13 cellular contexts compared by ENCODE assay signal in genomic region chr7:152706465-152706864, GRCh38. TPM values are rescaled to one million over a fixed set of nuclear protein-coding genes. Genes with fewer than 3 reads are reported as not detected.
DNase-seq lines count a peak whose midpoint lies in the region; ATAC-seq and TF ChIP-seq lines count a peak whose summit lies in the region.
"Had no signal": no experiment of that assay in that cellular context is flagged by ENCODE, and none has a peak within 500 bp of the region (broad histone marks: within the 10 kb centered on the region; RNA-seq: fewer than 3 reads in every experiment).

No MANE protein-coding gene starts in this region.

- H4K20me1 ChIP-seq in MM.1S (ENCODE audit: insufficient read depth, low read length) = no peaks in the 10 kb centered on the region

- no peak for TF ChIP-seq POLR2A in body of pancreas (IDR thresholded peaks at IDR 0.05)

- no peak for TF ChIP-seq RAD21 in liver (IDR thresholded peaks at IDR 0.05)

- H3K27ac ChIP-seq in MM.1S (ENCODE audit: low read length) (no peak overlapping the region), liver (ENCODE audit: low read depth in 1 of 2, low read length in 2 of 2) (no peak overlapping the region), body of pancreas (no peak overlapping the region)
- H3K27ac ChIP-seq: HL-60, SJSA1, tibial artery had no signal

- WGBS in liver = 44% methylated on average over 6 of the region's 6 CpGs
- 42 to 51% methylated on average over 6 of the region's 6 CpGs for WGBS in body of pancreas, 2 donors

- H3K27me3 ChIP-seq in BE2C (no peaks in the 10 kb centered on the region), MM.1S (replicated peaks; ENCODE audit: insufficient read depth, low read length) (no peaks in the 10 kb centered on the region), liver (ENCODE audit: control insufficient read depth in 4 of 4, insufficient read depth in 4 of 4, low read length in 3 of 4) (no peaks in the 10 kb centered on the region), body of pancreas (no peaks in the 10 kb centered on the region)
- H3K27me3 ChIP-seq: SJSA1 had no signal

- H3K36me3 ChIP-seq in BE2C = no peaks in the 10 kb centered on the region
- no peaks in the 10 kb centered on the region for H3K36me3 ChIP-seq in MM.1S (replicated peaks; ENCODE audit: insufficient read depth, low read length)
- H3K36me3 ChIP-seq in liver (ENCODE audit: control insufficient read depth in 4 of 4, insufficient read depth in 3 of 4, low read depth in 1 of 4, low read length in 3 of 4) = no peaks in the 10 kb centered on the region
- H3K36me3 ChIP-seq in body of pancreas (replicated peaks in 1 of 2; ENCODE audit: insufficient read depth in 1 of 2, low read depth in 2 of 2) = no peaks in the 10 kb centered on the region
- H3K36me3 ChIP-seq: SJSA1, tibial artery had no signal

- no peaks in the 10 kb centered on the region for H3F3A ChIP-seq in MM.1S (ENCODE audit: insufficient read depth, low read length)

- peak overlapping the region; percentile 13 for H2AFZ ChIP-seq in MM.1S (ENCODE audit: low read length)

- H3K4me1 ChIP-seq in BE2C = no peaks in the 10 kb centered on the region; the same call in 1 of the 2 replicates
- no peaks in the 10 kb centered on the region for H3K4me1 ChIP-seq in MM.1S (ENCODE audit: low read length)
- peaks cover 0 to 5% (median 0%) of the 10 kb centered on the region in 4 donors for H3K4me1 ChIP-seq in liver (ENCODE audit: control insufficient read depth in 4 of 4, insufficient read depth in 4 of 4, low read length in 3 of 4)
- no peaks in the 10 kb centered on the region for H3K4me1 ChIP-seq in body of pancreas
- H3K4me1 ChIP-seq: SJSA1, tibial artery had no signal

- TF ChIP-seq CTCF in BE2C (IDR thresholded peaks at IDR 0.05; ENCODE audit: low read depth, low read length) (no peak), MM.1S (IDR thresholded peaks at IDR 0.05; ENCODE audit: low read length) (no peak), liver (IDR thresholded peaks at IDR 0.05; ENCODE audit: low read depth, low read length, missing input control) (no peak), GM13977 (IDR thresholded peaks at IDR 0.05; ENCODE audit: extremely low read depth, insufficient read depth, missing control alignments) (no peak), body of pancreas (IDR thresholded peaks at IDR 0.05) (no peak)

- ATAC-seq in GM21515 (IDR thresholded peaks at IDR 0.05; ENCODE audit: unreplicated experiment) (peak; percentile 51), body of pancreas (no peak)
- ATAC-seq: activated CD4-positive, CD25-positive, alpha-beta regulatory T cell treated with anti-CD3 and anti-CD28 coated beads, Interleukin-2, amount 50 U/mL, for 24 hours had no signal

- H3K9me2 ChIP-seq in MM.1S (replicated peaks; ENCODE audit: insufficient read depth, low read length) = no peaks in the 10 kb centered on the region

- H3K4me3 ChIP-seq in BE2C (ENCODE audit: low read depth, low read length) = 0 out of 2 replicates have a peak overlapping the region, but pooled peaks have one; percentile 1
- H3K4me3 ChIP-seq in MM.1S (ENCODE audit: low read length) = peak overlapping the region; percentile 42
- peak overlapping the region in 2 of 3 donors; percentile 26 to 35 for H3K4me3 ChIP-seq in liver (ENCODE audit: low read depth in 1 of 3, low read length in 3 of 3)
- H3K4me3 ChIP-seq in body of pancreas = no peak overlapping the region
- H3K4me3 ChIP-seq: SJSA1, tibial artery had no signal

- H3K9me3 ChIP-seq in BE2C (no peaks in the 10 kb centered on the region), MM.1S (replicated peaks; ENCODE audit: insufficient read depth, low read length) (no peaks in the 10 kb centered on the region), liver (ENCODE audit: control insufficient read depth in 4 of 4, low read length in 3 of 4) (peaks cover 0 to 11% (median 7%) of the 10 kb centered on the region in 4 donors), body of pancreas (no peaks in the 10 kb centered on the region)
- H3K9me3 ChIP-seq: SJSA1 had no signal

- H3K9ac ChIP-seq in MM.1S (ENCODE audit: low read length) = peak overlapping the region; percentile 10; the same call in 1 of the 2 replicates
- peak overlapping the region in 1 of 2 donors; percentile 60 for H3K9ac ChIP-seq in liver (ENCODE audit: low read depth in 1 of 2, low read length in 2 of 2)

- intact Hi-C loops in body of pancreas (cut with DNase I) = no loop called here

- in situ Hi-C loops in GM13977 (cut with MboI; ENCODE audit: low pct_unique_long_range_greater_than_20kb, low sequenced_read_pairs, unreplicated experiment) = loop anchor here (25.0 kb wide), 1 partner anchor 369 kb away; no protein-coding TSS in a partner anchor

- DNase-seq in BE2C = no peak
- DNase-seq in MM.1S = peak; percentile 48
- no peak for DNase-seq in GM13977 (ENCODE audit: low spot score)
- DNase-seq in NCI-H1694 treated with DMSO at 0.1 percent for 48 hours (lab: John Stamatoyannopoulos, UW) = no peak
- DNase-seq in body of pancreas = no peak
- DNase-seq in stimulated activated CD4-positive, alpha-beta T cell treated with anti-CD3 and anti-CD28 coated beads, Interleukin-4, amount 100 ng/mL, for 1 hour = no peak
- DNase-seq: DMS79 had no signal

- peak overlapping the region; percentile 66 for H3K4me2 ChIP-seq in MM.1S (ENCODE audit: low read depth, low read length)

- H3K79me2 ChIP-seq in MM.1S (ENCODE audit: low read length) = no peaks in the 10 kb centered on the region

TF ChIP-seq in liver, 16 proteins besides CTCF, POLR2A, EP300 and RAD21:
- TF ChIP-seq HNF4A (conservative IDR thresholded peaks at IDR 0.05) (no peak), FOXA2 (IDR thresholded peaks at IDR 0.05) (no peak), HNF4G (IDR thresholded peaks at IDR 0.05) (no peak), TAF1 (conservative IDR thresholded peaks at IDR 0.05) (no peak), SP1 (IDR thresholded peaks at IDR 0.05) (no peak)
- TF ChIP-seq, protein P1, sequence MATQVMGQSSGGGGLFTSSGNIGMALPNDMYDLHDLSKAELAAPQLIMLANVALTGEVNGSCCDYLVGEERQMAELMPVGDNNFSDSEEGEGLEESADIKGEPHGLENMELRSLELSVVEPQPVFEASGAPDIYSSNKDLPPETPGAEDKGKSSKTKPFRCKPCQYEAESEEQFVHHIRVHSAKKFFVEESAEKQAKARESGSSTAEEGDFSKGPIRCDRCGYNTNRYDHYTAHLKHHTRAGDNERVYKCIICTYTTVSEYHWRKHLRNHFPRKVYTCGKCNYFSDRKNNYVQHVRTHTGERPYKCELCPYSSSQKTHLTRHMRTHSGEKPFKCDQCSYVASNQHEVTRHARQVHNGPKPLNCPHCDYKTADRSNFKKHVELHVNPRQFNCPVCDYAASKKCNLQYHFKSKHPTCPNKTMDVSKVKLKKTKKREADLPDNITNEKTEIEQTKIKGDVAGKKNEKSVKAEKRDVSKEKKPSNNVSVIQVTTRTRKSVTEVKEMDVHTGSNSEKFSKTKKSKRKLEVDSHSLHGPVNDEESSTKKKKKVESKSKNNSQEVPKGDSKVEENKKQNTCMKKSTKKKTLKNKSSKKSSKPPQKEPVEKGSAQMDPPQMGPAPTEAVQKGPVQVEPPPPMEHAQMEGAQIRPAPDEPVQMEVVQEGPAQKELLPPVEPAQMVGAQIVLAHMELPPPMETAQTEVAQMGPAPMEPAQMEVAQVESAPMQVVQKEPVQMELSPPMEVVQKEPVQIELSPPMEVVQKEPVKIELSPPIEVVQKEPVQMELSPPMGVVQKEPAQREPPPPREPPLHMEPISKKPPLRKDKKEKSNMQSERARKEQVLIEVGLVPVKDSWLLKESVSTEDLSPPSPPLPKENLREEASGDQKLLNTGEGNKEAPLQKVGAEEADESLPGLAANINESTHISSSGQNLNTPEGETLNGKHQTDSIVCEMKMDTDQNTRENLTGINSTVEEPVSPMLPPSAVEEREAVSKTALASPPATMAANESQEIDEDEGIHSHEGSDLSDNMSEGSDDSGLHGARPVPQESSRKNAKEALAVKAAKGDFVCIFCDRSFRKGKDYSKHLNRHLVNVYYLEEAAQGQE (IDR thresholded peaks at IDR 0.05) = no peak

RNA-seq across cellular contexts. Expression of gene XRCC2, which starts 30.5 kb away (rescaled TPM):
- polyA plus RNA-seq in BE2C (2012; ENCODE audit: insufficient read depth, insufficient read length, low read depth) = 1.1 TPM
- total RNA-seq in liver = 1 to 10 TPM in 1 of 2 donors, under 1 TPM in 1; 0.33 to 6.2 TPM
- polyA plus RNA-seq in liver = under 1 TPM; 0.08 to 0.13 TPM
- 1 to 10 TPM in 1 of 2 donors, under 1 TPM in 1; under 0.01 to 4.6 TPM for total RNA-seq in body of pancreas

RNA-seq across cellular contexts. Expression of gene ACTR3B, which starts 53.1 kb away (rescaled TPM):
- polyA plus RNA-seq in BE2C (2012; ENCODE audit: insufficient read depth, insufficient read length, low read depth) = 27.9 TPM
- 1 to 10 TPM; 3.2 to 8.7 TPM for total RNA-seq in liver
- polyA plus RNA-seq in liver = 1 to 10 TPM; 3.5 to 5.3 TPM
- 10 to 100 TPM in 1 of 2 donors, 1 to 10 TPM in 1; 7.8 to 11.9 TPM for total RNA-seq in body of pancreas

Comparison
In these comparisons a context has a peak if more than half of its experiments do, and no peak if none do; other contexts are left out.
1. H3K4me3 ChIP-seq: peak in BE2C (single experiment), MM.1S (single experiment) and liver (2 of 3); none in body of pancreas (0 of 2).